Comparison of ENCODE assay signal across 22 cellular contexts in the genomic region with DNA sequence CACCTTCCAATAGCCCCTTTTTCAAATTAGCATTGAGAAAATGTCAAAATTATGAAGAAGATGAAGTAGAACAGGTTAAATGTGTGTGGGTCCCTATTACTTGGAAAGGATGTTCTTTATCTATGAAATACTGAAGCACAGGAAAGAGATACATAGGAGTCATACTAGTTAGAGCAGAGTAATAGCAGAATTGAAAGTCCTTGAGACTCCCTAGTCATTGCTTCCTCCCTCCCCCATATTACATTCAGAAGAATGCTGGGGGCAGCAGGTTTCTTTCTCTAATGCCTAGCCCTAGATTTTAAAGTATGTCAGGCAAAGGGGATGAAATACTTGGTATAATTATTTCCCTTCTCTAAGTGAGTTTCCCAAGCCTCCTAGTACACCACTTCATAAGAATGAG.
"Had no signal": no experiment of that assay in that cellular context is flagged by ENCODE, and none has a peak within 500 bp of the region (broad histone marks: within the 10 kb centered on the region; RNA-seq: fewer than 3 reads in every experiment).

No MANE protein-coding gene starts in this region.

- H3K9me3 Mint-ChIP-seq: activated CD4-positive, alpha-beta T cell treated with anti-CD3 and anti-CD28 coated beads, Interleukin-2, amount 10 ng/mL, durations not matched to agents 7 days and 5 days; activated naive CD8-positive, alpha-beta T cell treated with anti-CD3 and anti-CD28 coated beads, Interleukin-2, amount 10 ng/mL, durations not matched to agents 7 days and 5 days; effector memory CD8-positive, alpha-beta T cell; natural killer cell; WTC11 had no signal

- H3K4me3 ChIP-seq: colonic mucosa, dorsolateral prefrontal cortex, esophagus muscularis mucosa, gastrocnemius medialis, left ventricle myocardium inferior, pancreas, psoas muscle, right atrium auricular region, spleen, tibial artery had no signal

- H3K36me3 Mint-ChIP-seq: natural killer cell had no signal

- ATAC-seq: effector memory CD8-positive, alpha-beta T cell; gastrocnemius medialis; natural killer cell; pancreas; psoas muscle; WTC11 had no signal

- H3K27ac Mint-ChIP-seq: activated CD4-positive, alpha-beta T cell treated with anti-CD3 and anti-CD28 coated beads, Interleukin-2, amount 10 ng/mL, durations not matched to agents 7 days and 5 days; activated naive CD8-positive, alpha-beta T cell treated with anti-CD3 and anti-CD28 coated beads, Interleukin-2, amount 10 ng/mL, durations not matched to agents 7 days and 5 days; effector memory CD8-positive, alpha-beta T cell; natural killer cell; WTC11 had no signal

- DNase-seq: activated CD4-positive, alpha-beta T cell treated with anti-CD3 and anti-CD28 coated beads, Interleukin-2, amount 10 ng/mL, durations not matched to agents 7 days and 5 days; activated naive CD4-positive, alpha-beta T cell treated with Interleukin-2 at 50 U/mL for 16 hours; activated naive CD8-positive, alpha-beta T cell treated with anti-CD3 and anti-CD28 coated beads, Interleukin-2, amount 10 ng/mL, durations not matched to agents 7 days and 5 days; amygdala; colonic mucosa; dorsolateral prefrontal cortex; effector memory CD8-positive, alpha-beta T cell; gastrocnemius medialis; head of caudate nucleus; hypothalamus; left ventricle myocardium inferior; natural killer cell; pancreas; psoas muscle; spleen; stimulated activated CD4-positive, alpha-beta T cell treated with anti-CD3 and anti-CD28 coated beads, Interleukin-4, amount 100 ng/mL, for 1 hour; stimulated activated naive CD4-positive, alpha-beta T cell treated with Interleukin-2 at 50 U/mL for 16 hours; substantia nigra; tibial artery had no signal

- H3K27me3 Mint-ChIP-seq: activated CD4-positive, alpha-beta T cell treated with anti-CD3 and anti-CD28 coated beads, Interleukin-2, amount 10 ng/mL, durations not matched to agents 7 days and 5 days; activated naive CD8-positive, alpha-beta T cell treated with anti-CD3 and anti-CD28 coated beads, Interleukin-2, amount 10 ng/mL, durations not matched to agents 7 days and 5 days; effector memory CD8-positive, alpha-beta T cell had no signal

- H3K4me3 Mint-ChIP-seq: activated CD4-positive, alpha-beta T cell treated with anti-CD3 and anti-CD28 coated beads, Interleukin-2, amount 10 ng/mL, durations not matched to agents 7 days and 5 days; activated naive CD8-positive, alpha-beta T cell treated with anti-CD3 and anti-CD28 coated beads, Interleukin-2, amount 10 ng/mL, durations not matched to agents 7 days and 5 days; effector memory CD8-positive, alpha-beta T cell; natural killer cell; WTC11 had no signal
